8 cellular contexts compared by ENCODE assay signal in genomic region chr1:201506573-201507567, GRCh38. TPM values are rescaled to one million over a fixed set of nuclear protein-coding genes. Genes with fewer than 3 reads are reported as not detected.
DNase-seq lines count a peak whose midpoint lies in the region; ATAC-seq, FAIRE-seq and TF ChIP-seq lines count a peak whose summit lies in the region.

TSS of gene CSRP1 (minus strand) at chr1:201507123. CDS start at chr1:201496303, 10,820 bp downstream.

- FAIRE-seq in HepG2 (lab: Jason Lieb, UNC), result no peak

- H3K9ac ChIP-seq in HepG2 (ENCODE audit: insufficient read depth, low read depth, low read length), result peak within 1 kb of the TSS; percentile 66

- 8% methylated on average over 22 of the region's 81 CpGs for WGBS in HepG2 (ENCODE audit: low lambda C conversion rate)

- POLR2A ChIA-PET in HepG2 (lab: Yijun Ruan, JAX), result interaction anchor here (1.2 to 2.5 kb wide), 4 partner anchors 9 to 38 kb away, joined by 4 to 9 read pairs (median 7); partner anchors contain the start of gene PHLDA3

- no peaks in the 10 kb centered on the region for H3K79me2 ChIP-seq in HepG2 (ENCODE audit: insufficient read depth, low read length)

- peak within 1 kb of the TSS; percentile 66 for H3K27ac ChIP-seq in 22Rv1
- no peak within 1 kb of the TSS for H3K27ac ChIP-seq in HepG2 (ENCODE audit: extremely low read length, insufficient read depth, low read length)

- peak within 1 kb of the TSS; percentile 76 to 80 (median 77) for H3K4me3 ChIP-seq in HepG2 (replicated peaks in 1 of 3; ENCODE audit: insufficient read depth in 1 of 3, low read depth in 2 of 3, low read length in 3 of 3)

- peak; percentile 71 to 72 for TF ChIP-seq POLR2A in HepG2 (IDR thresholded peaks at IDR 0.05; ENCODE audit: insufficient read depth in 1 of 2, low read depth in 2 of 2, low read length in 2 of 2)

- TF ChIP-seq RAD21 in HepG2 (CRISPR knock-in tag; IDR thresholded peaks at IDR 0.05), result peak; percentile 37; the same call in 1 of the 2 replicates

- CTCF ChIA-PET in HepG2 (lab: Yijun Ruan, JAX; ENCODE audit: low intra/inter-chr PET ratio, low total read pairs), result interaction anchor here (2.5 kb wide), 1 partner anchor 25 kb away, joined by 5 read pairs; no protein-coding TSS in a partner anchor

- TF ChIP-seq EP300 in HepG2 (IDR thresholded peaks at IDR 0.05; ENCODE audit: low read depth in 2 of 2, low read length in 2 of 2), result no peak
- no peak for TF ChIP-seq EP300 in HepG2 (CRISPR knock-in tag; IDR thresholded peaks at IDR 0.05; ENCODE audit: borderline replicate concordance)

- no peaks in the 10 kb centered on the region for H3K36me3 ChIP-seq in HepG2 (replicated peaks in 1 of 2; ENCODE audit: control insufficient read depth in 1 of 2, insufficient read depth in 2 of 2, low read length in 2 of 2)

- ATAC-seq in GM18858 (IDR thresholded peaks at IDR 0.05; ENCODE audit: unreplicated experiment) (peak; percentile 87), HG03095 (IDR thresholded peaks at IDR 0.05; ENCODE audit: unreplicated experiment) (peak; percentile 81), HepG2 (peak; percentile 86)

- no peaks in the 10 kb centered on the region for H3K9me3 ChIP-seq in HepG2 (ENCODE audit: low read length)

- intact Hi-C loops in HepG2 (cut with micrococcal nuclease; ENCODE audit: unreplicated experiment), result no loop called here

- H3K27me3 ChIP-seq in HepG2 (ENCODE audit: control insufficient read depth in 1 of 2, insufficient read depth in 2 of 2, low read length in 2 of 2), result no peaks in the 10 kb centered on the region; a peak in 1 of 5 replicates

- TF ChIP-seq CTCF in 22Rv1 (IDR thresholded peaks at IDR 0.05) (peak; percentile 26), HepG2 (CRISPR knock-in tag; IDR thresholded peaks at IDR 0.05) (peak; percentile 36; the same call in 1 of the 2 replicates)

- H4K20me1 ChIP-seq in HepG2 (ENCODE audit: insufficient read depth, low read length), result no peaks in the 10 kb centered on the region

- peak within 1 kb of the TSS; percentile 87 for H3K4me2 ChIP-seq in HepG2 (ENCODE audit: low read depth, low read length)

- BruUV-seq in HepG2 (replicated peaks; lab: Mats Ljungman, UMichigan), result TSS peak; percentile 57

- DNase-seq in NCI-H2227 (lab: John Stamatoyannopoulos, UW; ENCODE audit: unreplicated experiment) (peak; percentile 87), cortex of kidney (lab: John Stamatoyannopoulos, UW) (peak; percentile 25), HepG2 (ENCODE audit: low spot score) (no peak)
- peak; percentile 75 to 80 for DNase-seq in activated CD4-positive, alpha-beta T cell treated with anti-CD3 and anti-CD28 coated beads for 4 hours
- peak; percentile 84 for DNase-seq in stimulated activated CD4-positive, alpha-beta T cell treated with anti-CD3 and anti-CD28 coated beads, Interleukin-4, amount 100 ng/mL, for 1 hour

- in situ Hi-C loops in HepG2 (cut with HindIII; ENCODE audit: extremely low pct_ligation_motif_present, low pct_unique_long_range_greater_than_20kb), result no loop called here

- no peak within 1 kb of the TSS for H2AFZ ChIP-seq in HepG2 (ENCODE audit: low read length)

- peaks cover 57% of the 10 kb centered on the region for H3K4me1 ChIP-seq in HepG2 (ENCODE audit: insufficient read depth, low read length)

TF ChIP-seq in HepG2, 621 proteins besides CTCF, POLR2A, EP300 and RAD21 (continues in another document):
- TF ChIP-seq ZBTB2 (CRISPR knock-in tag; IDR thresholded peaks at IDR 0.05; ENCODE audit: low read depth) (no peak), GTF3A (CRISPR knock-in tag; conservative IDR thresholded peaks at IDR 0.05) (0 out of 2 replicates have a peak, but pooled peaks have one; percentile 40), ZNF354B (CRISPR knock-in tag; IDR thresholded peaks at IDR 0.05) (no peak), ZNF773 (CRISPR knock-in tag; IDR thresholded peaks at IDR 0.05; ENCODE audit: borderline replicate concordance) (no peak), ZNF331 (CRISPR knock-in tag; IDR thresholded peaks at IDR 0.05) (peak; percentile 12; the same call in 1 of the 2 replicates), THAP8 (CRISPR knock-in tag; IDR thresholded peaks at IDR 0.05; ENCODE audit: borderline replicate concordance) (no peak), RXRA (CRISPR knock-in tag; IDR thresholded peaks at IDR 0.05) (0 out of 2 replicates have a peak, but pooled peaks have one; percentile 13), PHF8 (CRISPR knock-in tag; IDR thresholded peaks at IDR 0.05) (peak; percentile 38; the same call in 1 of the 2 replicates), NPAS2 (CRISPR knock-in tag; IDR thresholded peaks at IDR 0.05; ENCODE audit: borderline replicate concordance) (no peak), TARDBP (CRISPR knock-in tag; IDR thresholded peaks at IDR 0.05) (0 out of 2 replicates have a peak, but pooled peaks have one; percentile 22), CERS6 (CRISPR knock-in tag; IDR thresholded peaks at IDR 0.05) (no peak), ATF3 (CRISPR knock-in tag; IDR thresholded peaks at IDR 0.05) (peak; percentile 72; the same call in 1 of the 2 replicates), UBTF (CRISPR knock-in tag; IDR thresholded peaks at IDR 0.05) (peak; percentile 60), KLF16 (CRISPR knock-in tag; IDR thresholded peaks at IDR 0.05) (no peak)

RNA-seq across cellular contexts. Expression of gene CSRP1, which starts in this region (rescaled TPM):
- 68.9 and 70.8 TPM in 2 replicates for total RNA-seq in HepG2 (2016; rRNA removed; fragmentation: Illumina TruSeq; extraction: Trizol)
- 12.3 and 12.8 TPM in 2 replicates for total RNA-seq in HepG2 (2016; cell fraction: cytosol; rRNA removed; fragmentation: Illumina TruSeq; extraction: Trizol; ENCODE audit: low read depth)
- 66.1 and 69.5 TPM in 2 replicates for total RNA-seq in HepG2 (2016; cell fraction: insoluble cytoplasmic fraction; rRNA removed; fragmentation: Illumina TruSeq; extraction: Trizol)
- total RNA-seq in HepG2 (2016; cell fraction: membrane; rRNA removed; fragmentation: Illumina TruSeq; extraction: Trizol), result 28.9 and 33.8 TPM in 2 replicates
- 35.6 and 44.2 TPM in 2 replicates for total RNA-seq in HepG2 (2016; cell fraction: nucleus; rRNA removed; fragmentation: Illumina TruSeq; extraction: Trizol)
- 14.5 and 17.7 TPM in 2 replicates for polyA plus RNA-seq in HepG2 (2011; rRNA removed)
- 15.2 and 17.2 TPM in 2 replicates for polyA plus RNA-seq in HepG2 (2011; cell fraction: cytosol; rRNA removed)
- polyA plus RNA-seq in HepG2 (2011; cell fraction: nucleus; rRNA removed), result 10.9 and 14.9 TPM in 2 replicates
- polyA plus RNA-seq in HepG2 (2012), result 9.9 and 18.8 TPM in 2 replicates
- 15.3 and 18.6 TPM in 2 replicates for polyA plus RNA-seq in HepG2 (2016; cell fraction: cytosol; fragmentation: Illumina TruSeq; extraction: Trizol; ENCODE audit: low read depth)
- 83.1 and 92.4 TPM in 2 replicates for polyA plus RNA-seq in HepG2 (2016; cell fraction: insoluble cytoplasmic fraction; fragmentation: Illumina TruSeq; extraction: Trizol; ENCODE audit: low read depth)
- 29.6 and 30.8 TPM in 2 replicates for polyA plus RNA-seq in HepG2 (2016; cell fraction: membrane; fragmentation: Illumina TruSeq; extraction: Trizol; ENCODE audit: low read depth)
- 54.3 and 54.9 TPM in 2 replicates for polyA plus RNA-seq in HepG2 (2016; cell fraction: nucleus; fragmentation: Illumina TruSeq; extraction: Trizol; ENCODE audit: insufficient read depth, low read depth)
- 22.9 and 266 TPM in 2 replicates for polyA minus RNA-seq in HepG2 (2011; rRNA and poly(A)+ RNA removed; ENCODE audit: low replicate concordance)
- polyA minus RNA-seq in HepG2 (2011; cell fraction: cytosol; rRNA and poly(A)+ RNA removed), result 8.4 and 9.1 TPM in 2 replicates
- 9.1 and 11.7 TPM in 2 replicates for polyA minus RNA-seq in HepG2 (2011; cell fraction: nucleus; rRNA and poly(A)+ RNA removed)
